ENCODE assay signal across 13 cellular contexts in genomic region chr20:47283411-47283810, GRCh38.
"Had no signal": no experiment of that assay in that cellular context is flagged by ENCODE, and none has a peak within 500 bp of the region (broad histone marks: within the 10 kb centered on the region; RNA-seq: fewer than 3 reads in every experiment).

No MANE protein-coding gene starts in this region.

- FAIRE-seq: endometrium had no signal

- DNase-seq: activated CD4-positive, CD25-positive, alpha-beta regulatory T cell; activated naive CD4-positive, alpha-beta T cell treated with Interleukin-2 at 50 U/mL for 16 hours; brain microvascular endothelial cell; mammary epithelial cell; occipital lobe; psoas muscle; right lobe of liver; stimulated activated naive B cell treated with anti-CD40 and anti-IgM and Interleukin-4, amounts not matched to agents 10 μg/mL and 1 μg/mL and 100 μg/mL, for 72 hours; substantia nigra had no signal

- H3K27me3 ChIP-seq: brain microvascular endothelial cell, esophagus muscularis mucosa, right lobe of liver had no signal

- H3K27me3 Mint-ChIP-seq: dendritic cell treated with granulocyte-macrophage colony-stimulating factor and Interleukin-4, amounts not matched to agents 40 ng/mL and 50 ng/mL, for 4 days; natural killer cell treated with Interleukin-12 subunit alpha and Interleukin-12 subunit beta and Interleukin-15 and Interleukin-18, amount 100 ng/mL, for 72 hours; stimulated activated naive B cell treated with anti-CD40 and anti-IgM and Interleukin-4, amounts not matched to agents 10 μg/mL and 1 μg/mL and 100 μg/mL, for 72 hours had no signal

- H3K27ac ChIP-seq: brain microvascular endothelial cell, esophagus muscularis mucosa, psoas muscle, right lobe of liver had no signal

- ATAC-seq: natural killer cell treated with Interleukin-12 subunit alpha and Interleukin-12 subunit beta and Interleukin-15 and Interleukin-18, amount 100 ng/mL, for 72 hours; psoas muscle; right lobe of liver; stimulated activated naive B cell treated with anti-CD40 and anti-IgM and Interleukin-4, amounts not matched to agents 10 μg/mL and 1 μg/mL and 100 μg/mL, for 72 hours had no signal

- H3K27ac Mint-ChIP-seq: dendritic cell treated with granulocyte-macrophage colony-stimulating factor and Interleukin-4, amounts not matched to agents 40 ng/mL and 50 ng/mL, for 4 days; stimulated activated naive B cell treated with anti-CD40 and anti-IgM and Interleukin-4, amounts not matched to agents 10 μg/mL and 1 μg/mL and 100 μg/mL, for 72 hours had no signal

- H3K9me3 Mint-ChIP-seq: dendritic cell treated with granulocyte-macrophage colony-stimulating factor and Interleukin-4, amounts not matched to agents 40 ng/mL and 50 ng/mL, for 4 days; natural killer cell treated with Interleukin-12 subunit alpha and Interleukin-12 subunit beta and Interleukin-15 and Interleukin-18, amount 100 ng/mL, for 72 hours; stimulated activated naive B cell treated with anti-CD40 and anti-IgM and Interleukin-4, amounts not matched to agents 10 μg/mL and 1 μg/mL and 100 μg/mL, for 72 hours had no signal

- H3K4me3 ChIP-seq: esophagus muscularis mucosa, psoas muscle, right lobe of liver had no signal

- H3K4me1 ChIP-seq: psoas muscle, right lobe of liver had no signal

- H3K9me3 ChIP-seq: esophagus muscularis mucosa, psoas muscle, right lobe of liver had no signal

- H3K4me3 Mint-ChIP-seq: dendritic cell treated with granulocyte-macrophage colony-stimulating factor and Interleukin-4, amounts not matched to agents 40 ng/mL and 50 ng/mL, for 4 days; natural killer cell treated with Interleukin-12 subunit alpha and Interleukin-12 subunit beta and Interleukin-15 and Interleukin-18, amount 100 ng/mL, for 72 hours; stimulated activated naive B cell treated with anti-CD40 and anti-IgM and Interleukin-4, amounts not matched to agents 10 μg/mL and 1 μg/mL and 100 μg/mL, for 72 hours had no signal
